16 cellular contexts compared by ENCODE assay signal in the genomic region with DNA sequence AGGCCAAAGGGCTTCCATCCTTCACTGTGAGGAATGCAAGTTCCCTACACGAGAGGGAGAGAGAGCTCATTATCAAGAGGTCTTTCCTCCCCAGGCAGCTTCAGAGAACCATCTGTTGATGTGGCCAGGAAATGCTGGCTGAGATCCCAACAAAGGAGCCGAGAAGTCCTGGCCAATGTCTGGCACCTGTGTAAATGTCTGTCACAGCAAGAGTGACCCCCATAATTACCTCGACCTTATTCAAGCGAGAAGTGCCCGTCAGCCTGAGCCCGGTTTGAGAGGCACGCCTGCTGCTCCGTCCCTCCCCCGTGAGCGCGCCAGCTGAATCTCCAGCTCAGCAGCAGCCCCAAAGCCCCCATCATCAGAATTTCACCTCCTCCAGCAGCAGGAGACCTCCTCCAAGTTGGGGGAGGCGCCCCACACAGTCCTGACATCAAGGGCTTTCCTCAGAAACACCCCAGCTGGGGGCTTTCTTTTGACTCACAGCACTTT. TPM values are rescaled to one million over a fixed set of nuclear protein-coding genes. Genes with fewer than 3 reads are reported as not detected.
A peak's percentile ranks its signal among the peaks of the same experiment; 100 is the strongest.
DNase-seq lines count a peak whose midpoint lies in the region; ATAC-seq, FAIRE-seq and TF ChIP-seq lines count a peak whose summit lies in the region.
"Had no signal": no experiment of that assay in that cellular context is flagged by ENCODE, and none has a peak within 500 bp of the region (broad histone marks: within the 10 kb centered on the region; RNA-seq: fewer than 3 reads in every experiment).

No MANE protein-coding gene starts in this region.

- H3K9ac ChIP-seq in kidney (ENCODE audit: low read length in 2 of 2): no peak overlapping the region

- ATAC-seq in T-cell (replicated peaks in 1 of 4): no peak
- ATAC-seq in activated T-cell treated with anti-CD3 and anti-CD28 coated beads, Interleukin-2, amount 50 U/mL, for 72 hours (replicated peaks in 1 of 2): no peak
- ATAC-seq: gastrocnemius medialis, psoas muscle, SK-N-SH treated with all-trans-retinoic acid at 6 μM for 48 hours had no signal

- DNase-seq in ELF-1 (ENCODE audit: low read depth, low spot score) (peak; percentile 56), NCI-H146 treated with DMSO at 0.1 percent for 48 hours (lab: John Stamatoyannopoulos, UW; ENCODE audit: unreplicated experiment) (peak; percentile 99), SHP77 (lab: John Stamatoyannopoulos, UW) (peak; percentile 25 to 37), kidney (peak; percentile 68), T-cell (no peak)
- no peak for DNase-seq in activated CD8-positive, alpha-beta memory T cell treated with anti-CD3 and anti-CD28 coated beads for 24 hours
- DNase-seq in CD4-positive, alpha-beta memory T cell: no peak
- DNase-seq in activated T-cell treated with anti-CD3 and anti-CD28 coated beads, Interleukin-2, amount 50 U/mL, for 72 hours: no peak
- DNase-seq: activated naive CD4-positive, alpha-beta T cell treated with anti-CD3 and anti-CD28 coated beads for 36 hours; AML-193; gastrocnemius medialis; psoas muscle; upper lobe of left lung had no signal

- POLR2A ChIA-PET in CD4-positive, alpha-beta memory T cell (lab: Charles Lee; ENCODE audit: partially characterized antibody): no interaction called here
- POLR2A ChIA-PET in T-cell (lab: Charles Lee): no interaction called here

- CTCF ChIA-PET in CD4-positive, alpha-beta memory T cell (lab: Charles Lee; ENCODE audit: partially characterized antibody): interaction anchor here (0.9 kb wide), 1 partner anchor 63 kb away, joined by 3 read pairs; no protein-coding TSS in a partner anchor
- CTCF ChIA-PET in T-cell (lab: Charles Lee): no interaction called here

- H3K27ac ChIP-seq in kidney (ENCODE audit: low read depth in 2 of 2, low read length in 2 of 2): no peak overlapping the region
- H3K27ac ChIP-seq in CD4-positive, alpha-beta memory T cell (ENCODE audit: low read depth, low read length): no peak overlapping the region
- H3K27ac ChIP-seq: gastrocnemius medialis, psoas muscle, upper lobe of left lung had no signal

- H3K27me3 Mint-ChIP-seq in CD4-positive, alpha-beta memory T cell: peaks cover 1 to 4% of the 10 kb centered on the region in 2 donors
- H3K27me3 Mint-ChIP-seq in T-cell: peaks cover 5 to 8% of the 10 kb centered on the region in 2 donors
- peaks cover 13% of the 10 kb centered on the region for H3K27me3 Mint-ChIP-seq in activated T-cell treated with anti-CD3 and anti-CD28 coated beads, Interleukin-2, amount 50 U/mL, for 72 hours (ENCODE audit: low read depth)

- no peaks in the 10 kb centered on the region for H3K4me1 Mint-ChIP-seq in CD4-positive, alpha-beta memory T cell
- no peaks in the 10 kb centered on the region for H3K4me1 Mint-ChIP-seq in T-cell
- no peaks in the 10 kb centered on the region for H3K4me1 Mint-ChIP-seq in activated T-cell treated with anti-CD3 and anti-CD28 coated beads, Interleukin-2, amount 50 U/mL, for 72 hours (ENCODE audit: low read depth)

- intact Hi-C loops in kidney (cut with DNase I): no loop called here
- intact Hi-C loops in CD4-positive, alpha-beta memory T cell (cut with micrococcal nuclease): no loop called here

- H3K27me3 ChIP-seq in CD4-positive, alpha-beta memory T cell (ENCODE audit: insufficient read depth, low read length): no peaks in the 10 kb centered on the region
- H3K27me3 ChIP-seq: gastrocnemius medialis, upper lobe of left lung had no signal

- FAIRE-seq in kidney (lab: Jason Lieb, UNC): no peak
- FAIRE-seq: islet of Langerhans had no signal

- no peaks in the 10 kb centered on the region for H3K9me3 Mint-ChIP-seq in CD4-positive, alpha-beta memory T cell
- H3K9me3 Mint-ChIP-seq in T-cell: no peaks in the 10 kb centered on the region
- no peaks in the 10 kb centered on the region for H3K9me3 Mint-ChIP-seq in activated T-cell treated with anti-CD3 and anti-CD28 coated beads, Interleukin-2, amount 50 U/mL, for 72 hours
- H3K9me3 Mint-ChIP-seq: activated naive CD4-positive, alpha-beta T cell treated with anti-CD3 and anti-CD28 coated beads for 36 hours had no signal

- H3K9me3 ChIP-seq in kidney (ENCODE audit: control insufficient read depth in 1 of 2, low read length in 2 of 2): no peaks in the 10 kb centered on the region
- H3K9me3 ChIP-seq in CD4-positive, alpha-beta memory T cell (ENCODE audit: control insufficient read depth in 1 of 2, low read length in 2 of 2): no peaks in the 10 kb centered on the region
- H3K9me3 ChIP-seq: gastrocnemius medialis, psoas muscle, upper lobe of left lung had no signal

- H3K4me3 Mint-ChIP-seq in CD4-positive, alpha-beta memory T cell: no peak overlapping the region
- H3K4me3 Mint-ChIP-seq in T-cell: no peak overlapping the region
- no peak overlapping the region for H3K4me3 Mint-ChIP-seq in activated T-cell treated with anti-CD3 and anti-CD28 coated beads, Interleukin-2, amount 50 U/mL, for 72 hours
- H3K4me3 Mint-ChIP-seq: activated naive CD4-positive, alpha-beta T cell treated with anti-CD3 and anti-CD28 coated beads for 36 hours had no signal

- no peak for TF ChIP-seq CTCF in kidney (IDR thresholded peaks at IDR 0.05; ENCODE audit: borderline replicate concordance, extremely low read depth, insufficient read depth)

- H3K36me3 Mint-ChIP-seq in CD4-positive, alpha-beta memory T cell: no peaks in the 10 kb centered on the region
- no peaks in the 10 kb centered on the region for H3K36me3 Mint-ChIP-seq in T-cell
- H3K36me3 Mint-ChIP-seq in activated T-cell treated with anti-CD3 and anti-CD28 coated beads, Interleukin-2, amount 50 U/mL, for 72 hours (ENCODE audit: insufficient read depth in 2 of 2): no peaks in the 10 kb centered on the region

- H3K27ac Mint-ChIP-seq in CD4-positive, alpha-beta memory T cell: no peak overlapping the region
- no peak overlapping the region for H3K27ac Mint-ChIP-seq in T-cell
- H3K27ac Mint-ChIP-seq in activated T-cell treated with anti-CD3 and anti-CD28 coated beads, Interleukin-2, amount 50 U/mL, for 72 hours: no peak overlapping the region
- H3K27ac Mint-ChIP-seq: activated naive CD4-positive, alpha-beta T cell treated with anti-CD3 and anti-CD28 coated beads for 36 hours had no signal

- no peak overlapping the region for H3K4me3 ChIP-seq in kidney (ENCODE audit: low read length in 2 of 2)
- no peak overlapping the region for H3K4me3 ChIP-seq in CD4-positive, alpha-beta memory T cell (ENCODE audit: low read length in 2 of 2)
- H3K4me3 ChIP-seq: gastrocnemius medialis, psoas muscle, upper lobe of left lung had no signal

- H3K36me3 ChIP-seq in kidney (ENCODE audit: control insufficient read depth in 1 of 2, insufficient read depth in 2 of 2, low read length in 2 of 2): no peaks in the 10 kb centered on the region
- no peaks in the 10 kb centered on the region for H3K36me3 ChIP-seq in CD4-positive, alpha-beta memory T cell (ENCODE audit: insufficient read depth, low read length)
- H3K36me3 ChIP-seq: gastrocnemius medialis, upper lobe of left lung had no signal

- H3K4me1 ChIP-seq in kidney (ENCODE audit: control insufficient read depth in 1 of 2, insufficient read depth in 1 of 2, low read depth in 1 of 2, low read length in 2 of 2): no peaks in the 10 kb centered on the region
- H3K4me1 ChIP-seq in CD4-positive, alpha-beta memory T cell (ENCODE audit: insufficient read depth, low read length): no peaks in the 10 kb centered on the region
- H3K4me1 ChIP-seq: gastrocnemius medialis, psoas muscle had no signal

RNA-seq across cellular contexts. Expression of gene APCDD1, which starts 48.2 kb away (rescaled TPM):
- total RNA-seq in kidney (22.9 TPM), T-cell (under 1 TPM in 3 of 5 donors, not detected in 2; 0.32 to 0.62 (median 0.38) TPM)
- polyA plus RNA-seq in kidney (ENCODE audit: insufficient read depth, low read depth, low replicate concordance): 2.8 TPM
- not detected for total RNA-seq in CD4-positive, alpha-beta memory T cell
- polyA plus RNA-seq in CD4-positive, alpha-beta memory T cell: not detected
- not detected for total RNA-seq in activated T-cell treated with anti-CD3 and anti-CD28 coated beads, Interleukin-2, amount 50 U/mL, for 72 hours
- total RNA-seq: activated naive CD4-positive, alpha-beta T cell treated with anti-CD3 and anti-CD28 coated beads for 36 hours; HT1080 had no signal

Comparison
In these comparisons a context has a peak if more than half of its experiments do, and no peak if none do; other contexts are left out.
1. DNase-seq: peak in ELF-1 (single experiment), NCI-H146 treated with DMSO at 0.1 percent for 48 hours (single experiment), SHP77 (2 of 2) and kidney (single experiment); none in activated CD8-positive, alpha-beta memory T cell treated with anti-CD3 and anti-CD28 coated beads for 24 hours (single experiment), CD4-positive, alpha-beta memory T cell (0 of 5), T-cell (0 of 34) and activated T-cell treated with anti-CD3 and anti-CD28 coated beads, Interleukin-2, amount 50 U/mL, for 72 hours (0 of 2).
2. RNA of gene APCDD1, which starts 48.2 kb away (total RNA-seq): 22.9 TPM in kidney (single experiment); 0.32 to 0.62 TPM in T-cell, not detected in CD4-positive, alpha-beta memory T cell and not detected in activated T-cell treated with anti-CD3 and anti-CD28 coated beads, Interleukin-2, amount 50 U/mL, for 72 hours; every median in the first group is over 10 times any median in the second.